Comparison of ENCODE assay signal across 12 cellular contexts in genomic region chr6:151141685-151142084, GRCh38.
DNase-seq lines count a peak whose midpoint lies in the region; ATAC-seq and TF ChIP-seq lines count a peak whose summit lies in the region.
"Had no signal": no experiment of that assay in that cellular context is flagged by ENCODE, and none has a peak within 500 bp of the region (broad histone marks: within the 10 kb centered on the region; RNA-seq: fewer than 3 reads in every experiment).

No MANE protein-coding gene starts in this region.

- H3K27me3 ChIP-seq in SJSA1 (replicated peaks) = no peaks in the 10 kb centered on the region
- no peaks in the 10 kb centered on the region for H3K27me3 ChIP-seq in neural progenitor cell

- H3K4me1 Mint-ChIP-seq in neural progenitor cell = peaks cover 41% of the 10 kb centered on the region
- H3K4me1 Mint-ChIP-seq in activated CD4-positive, alpha-beta T cell treated with anti-CD3 and anti-CD28 coated beads, Interleukin-2, amount 10 ng/mL, durations not matched to agents 24 days and 14 days = no peaks in the 10 kb centered on the region

- H3K4me1 ChIP-seq in SJSA1 (replicated peaks) (peaks cover 14% of the 10 kb centered on the region), neural progenitor cell (peaks cover 7% of the 10 kb centered on the region)
- H3K4me1 ChIP-seq: psoas muscle had no signal

- peaks cover 6% of the 10 kb centered on the region for H3F3A ChIP-seq in neural progenitor cell (ENCODE audit: low read depth)

- H3K4me2 ChIP-seq in neural progenitor cell = no peak overlapping the region

- no peak overlapping the region for H3K4me3 ChIP-seq in SJSA1
- H3K4me3 ChIP-seq in neural progenitor cell = no peak overlapping the region
- H3K4me3 ChIP-seq: psoas muscle had no signal

- H3K27ac Mint-ChIP-seq in neural progenitor cell = no peak overlapping the region
- H3K27ac Mint-ChIP-seq in activated CD4-positive, alpha-beta T cell treated with anti-CD3 and anti-CD28 coated beads, Interleukin-2, amount 10 ng/mL, durations not matched to agents 24 days and 14 days = no peak overlapping the region

- ATAC-seq in Right ventricle myocardium superior (ENCODE audit: poor library complexity) = peak; percentile 60

- no peaks in the 10 kb centered on the region for H3K79me2 ChIP-seq in neural progenitor cell (ENCODE audit: low read depth)

- H3K9me3 ChIP-seq in SJSA1 (replicated peaks) (no peaks in the 10 kb centered on the region), neural progenitor cell (ENCODE audit: low read depth) (no peaks in the 10 kb centered on the region)
- H3K9me3 ChIP-seq: psoas muscle had no signal

- no peak overlapping the region for H3K4me3 Mint-ChIP-seq in neural progenitor cell
- no peak overlapping the region for H3K4me3 Mint-ChIP-seq in activated CD4-positive, alpha-beta T cell treated with anti-CD3 and anti-CD28 coated beads, Interleukin-2, amount 10 ng/mL, durations not matched to agents 24 days and 14 days

- no peaks in the 10 kb centered on the region for H4K20me1 ChIP-seq in neural progenitor cell (ENCODE audit: low read depth)

- H3K27ac ChIP-seq in SJSA1 (peak overlapping the region; percentile 38), neural progenitor cell (no peak overlapping the region)
- H3K27ac ChIP-seq: psoas muscle, WERI-Rb-1 had no signal

- DNase-seq in EL (peak; percentile 22), SJSA1 (ENCODE audit: low read depth in 1 of 2, low spot score in 2 of 2) (peak in 1 of 2 experiments; percentile 50), Right ventricle myocardium superior (no peak), neural progenitor cell (ENCODE audit: low spot score) (no peak), GM19240 (ENCODE audit: insufficient read length, low spot score) (no peak), NCI-H2029 (lab: John Stamatoyannopoulos, UW) (no peak), NCI-H2171 (lab: John Stamatoyannopoulos, UW) (no peak)
- DNase-seq in activated CD4-positive, alpha-beta T cell treated with anti-CD3 and anti-CD28 coated beads, Interleukin-2, amount 10 ng/mL, durations not matched to agents 24 days and 14 days = no peak
- DNase-seq: GDM1, KG1, psoas muscle, WERI-Rb-1 had no signal

- no peak overlapping the region for H3K9ac ChIP-seq in neural progenitor cell

- peaks cover 2% of the 10 kb centered on the region for H3K27me3 Mint-ChIP-seq in neural progenitor cell (ENCODE audit: insufficient read depth, low read depth)
- peaks cover 5% of the 10 kb centered on the region for H3K27me3 Mint-ChIP-seq in activated CD4-positive, alpha-beta T cell treated with anti-CD3 and anti-CD28 coated beads, Interleukin-2, amount 10 ng/mL, durations not matched to agents 24 days and 14 days

- intact Hi-C loops in Right ventricle myocardium superior (cut with DNase I) = no loop called here
- intact Hi-C loops in activated CD4-positive, alpha-beta T cell treated with anti-CD3 and anti-CD28 coated beads, Interleukin-2, amount 10 ng/mL, durations not matched to agents 24 days and 14 days (cut with micrococcal nuclease) = no loop called here

- peak overlapping the region; percentile 72 for H2AFZ ChIP-seq in neural progenitor cell (replicated peaks)

- H3K36me3 ChIP-seq in SJSA1 (no peaks in the 10 kb centered on the region), neural progenitor cell (no peaks in the 10 kb centered on the region)
- H3K36me3 ChIP-seq: WERI-Rb-1 had no signal

- TF ChIP-seq CTCF in neural progenitor cell (IDR thresholded peaks at IDR 0.05) = no peak

- H3K9me3 Mint-ChIP-seq in neural progenitor cell = peaks cover under 1% of the 10 kb centered on the region
- no peaks in the 10 kb centered on the region for H3K9me3 Mint-ChIP-seq in activated CD4-positive, alpha-beta T cell treated with anti-CD3 and anti-CD28 coated beads, Interleukin-2, amount 10 ng/mL, durations not matched to agents 24 days and 14 days

- no peaks in the 10 kb centered on the region for H3K36me3 Mint-ChIP-seq in neural progenitor cell
- H3K36me3 Mint-ChIP-seq in activated CD4-positive, alpha-beta T cell treated with anti-CD3 and anti-CD28 coated beads, Interleukin-2, amount 10 ng/mL, durations not matched to agents 24 days and 14 days (ENCODE audit: low read depth) = no peaks in the 10 kb centered on the region
